Comparison of ENCODE assay signal across 8 cellular contexts in the genomic region with DNA sequence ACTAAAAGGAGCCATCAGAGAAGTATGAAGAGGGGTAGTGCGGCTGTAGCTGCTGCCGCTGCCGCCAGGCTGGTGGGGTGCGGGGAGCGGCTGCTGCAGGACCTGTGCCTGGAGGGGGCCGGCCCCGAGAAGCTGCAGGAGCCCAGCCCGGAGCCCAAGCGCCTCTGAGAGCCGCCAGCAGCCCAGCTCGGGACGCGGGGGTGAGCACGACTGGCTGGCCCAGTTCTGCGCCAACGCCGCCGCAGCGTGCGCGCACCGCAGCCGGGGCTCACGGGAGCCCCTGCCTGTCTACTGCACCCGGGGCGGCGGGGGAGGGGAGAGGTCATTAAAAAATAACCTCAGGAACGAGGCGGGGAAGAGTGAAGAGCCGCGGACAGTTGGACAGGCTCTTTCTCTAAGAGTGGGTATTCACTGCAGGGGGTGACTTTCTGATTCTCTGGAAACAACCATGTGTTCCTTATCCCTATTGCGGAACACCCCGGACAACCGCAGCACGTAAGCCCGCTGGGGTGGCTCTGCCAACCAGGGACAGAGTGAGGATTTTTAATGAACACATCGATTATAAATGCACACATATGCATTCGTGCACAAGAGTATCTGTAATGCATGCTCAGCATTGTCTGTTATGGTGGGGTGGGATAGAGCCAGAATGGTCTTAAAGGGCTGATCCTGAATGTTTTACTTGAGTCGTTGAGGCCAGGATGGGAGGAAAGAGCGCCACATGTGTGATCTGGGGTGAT. TPM values are rescaled to one million over a fixed set of nuclear protein-coding genes. Genes with fewer than 3 reads are reported as not detected.
DNase-seq lines count a peak whose midpoint lies in the region; ATAC-seq and TF ChIP-seq lines count a peak whose summit lies in the region.

No MANE protein-coding gene starts in this region.

- H4K20me1 ChIP-seq in Karpas-422 (ENCODE audit: insufficient read depth, low read depth, low read length), result no peaks in the 10 kb centered on the region

- no peak overlapping the region for H2AFZ ChIP-seq in Karpas-422 (ENCODE audit: low read length)

- H3K9me3 Mint-ChIP-seq in T-helper 1 cell treated with Interleukin-12 subunit alpha and Interleukin-12 subunit beta and Interleukin-4 antibody, amounts not matched to agents 30 μg/mL and 1 μg/mL, for 36 hours, result no peaks in the 10 kb centered on the region
- H3K9me3 Mint-ChIP-seq in activated CD8-positive, alpha-beta T cell treated with anti-CD3 and anti-CD28 coated beads for 36 hours, result no peaks in the 10 kb centered on the region

- H3K27ac ChIP-seq in foreskin keratinocyte (no peak overlapping the region), Karpas-422 (ENCODE audit: low read length) (no peak overlapping the region)

- peaks cover 60% of the 10 kb centered on the region for H3K27me3 Mint-ChIP-seq in T-helper 1 cell treated with Interleukin-12 subunit alpha and Interleukin-12 subunit beta and Interleukin-4 antibody, amounts not matched to agents 30 μg/mL and 1 μg/mL, for 36 hours (ENCODE audit: low read depth)
- H3K27me3 Mint-ChIP-seq in activated CD8-positive, alpha-beta T cell treated with anti-CD3 and anti-CD28 coated beads for 36 hours, result peaks cover 53% of the 10 kb centered on the region

- H3K27me3 ChIP-seq in foreskin keratinocyte (peaks cover 58% of the 10 kb centered on the region), Karpas-422 (ENCODE audit: low read length) (no peaks in the 10 kb centered on the region)

- H3K4me3 ChIP-seq in Karpas-422 (ENCODE audit: low read length), result no peak overlapping the region

- CTCF ChIA-PET in activated CD8-positive, alpha-beta T cell treated with anti-CD3 and anti-CD28 coated beads for 36 hours (lab: Charles Lee), result interaction anchor here (1.1 to 1.3 kb wide), 2 partner anchors 9 to 121 kb away, joined by 4 to 5 read pairs; no protein-coding TSS in a partner anchor

- H3K4me1 ChIP-seq in foreskin keratinocyte, result no peaks in the 10 kb centered on the region
- no peaks in the 10 kb centered on the region for H3K4me1 ChIP-seq in Karpas-422 (ENCODE audit: low read length)

- H3K9me3 ChIP-seq in Karpas-422 (ENCODE audit: low read length), result no peaks in the 10 kb centered on the region

- DNase-seq in T-helper 1 cell, result no peak
- peak; percentile 27 for DNase-seq in activated CD8-positive, alpha-beta T cell treated with anti-CD3 and anti-CD28 coated beads for 36 hours
- no peak for DNase-seq in foreskin keratinocyte
- peak; percentile 4 for DNase-seq in non-pigmented ciliary epithelial cell (ENCODE audit: low read depth)
- DNase-seq in Karpas-422, result no peak
- no peak for DNase-seq in H4 (ENCODE audit: low spot score)

- H3K4me2 ChIP-seq in Karpas-422 (ENCODE audit: low read depth, low read length, poor library complexity, severe bottlenecking), result no peak overlapping the region

- TF ChIP-seq CTCF in activated CD8-positive, alpha-beta T cell treated with anti-CD3 and anti-CD28 coated beads for 36 hours (IDR thresholded peaks at IDR 0.05), result no peak
- TF ChIP-seq CTCF in foreskin keratinocyte (conservative IDR thresholded peaks at IDR 0.05), result no peak

- peak; percentile 63 for ATAC-seq in HG02981 (IDR thresholded peaks at IDR 0.05; ENCODE audit: unreplicated experiment)
- peak; percentile 78 for ATAC-seq in activated CD8-positive, alpha-beta T cell treated with anti-CD3 and anti-CD28 coated beads for 36 hours
- ATAC-seq in foreskin keratinocyte, result peak; percentile 70

- H3K4me1 Mint-ChIP-seq in T-helper 1 cell treated with Interleukin-12 subunit alpha and Interleukin-12 subunit beta and Interleukin-4 antibody, amounts not matched to agents 30 μg/mL and 1 μg/mL, for 36 hours (ENCODE audit: low read depth), result peaks cover 17% of the 10 kb centered on the region
- peaks cover 19% of the 10 kb centered on the region for H3K4me1 Mint-ChIP-seq in activated CD8-positive, alpha-beta T cell treated with anti-CD3 and anti-CD28 coated beads for 36 hours (ENCODE audit: low read depth)

- peak overlapping the region; percentile 87 for H3K4me3 Mint-ChIP-seq in T-helper 1 cell treated with Interleukin-12 subunit alpha and Interleukin-12 subunit beta and Interleukin-4 antibody, amounts not matched to agents 30 μg/mL and 1 μg/mL, for 36 hours
- H3K4me3 Mint-ChIP-seq in activated CD8-positive, alpha-beta T cell treated with anti-CD3 and anti-CD28 coated beads for 36 hours, result peak overlapping the region; percentile 63

- H3K79me2 ChIP-seq in Karpas-422 (ENCODE audit: low read length), result no peaks in the 10 kb centered on the region

- no peak overlapping the region for H3K9ac ChIP-seq in Karpas-422 (ENCODE audit: low read length)

- no peaks in the 10 kb centered on the region for H3K36me3 ChIP-seq in Karpas-422 (ENCODE audit: insufficient read depth, low read length)

- POLR2A ChIA-PET in activated CD8-positive, alpha-beta T cell treated with anti-CD3 and anti-CD28 coated beads for 36 hours (lab: Charles Lee), result no interaction called here

- no peak overlapping the region for H3K27ac Mint-ChIP-seq in T-helper 1 cell treated with Interleukin-12 subunit alpha and Interleukin-12 subunit beta and Interleukin-4 antibody, amounts not matched to agents 30 μg/mL and 1 μg/mL, for 36 hours
- H3K27ac Mint-ChIP-seq in activated CD8-positive, alpha-beta T cell treated with anti-CD3 and anti-CD28 coated beads for 36 hours, result no peak overlapping the region

- no peaks in the 10 kb centered on the region for H3K36me3 Mint-ChIP-seq in T-helper 1 cell treated with Interleukin-12 subunit alpha and Interleukin-12 subunit beta and Interleukin-4 antibody, amounts not matched to agents 30 μg/mL and 1 μg/mL, for 36 hours (ENCODE audit: low read depth)
- H3K36me3 Mint-ChIP-seq in activated CD8-positive, alpha-beta T cell treated with anti-CD3 and anti-CD28 coated beads for 36 hours (ENCODE audit: low read depth), result no peaks in the 10 kb centered on the region

- intact Hi-C loops in activated CD8-positive, alpha-beta T cell treated with anti-CD3 and anti-CD28 coated beads for 36 hours (cut with micrococcal nuclease), result no loop called here

- no peaks in the 10 kb centered on the region for H3K9me2 ChIP-seq in Karpas-422 (replicated peaks; ENCODE audit: insufficient read depth, low read length)

RNA-seq across cellular contexts. Expression of gene GAS2, which starts 0.5 kb away (rescaled TPM):
- total RNA-seq in activated CD8-positive, alpha-beta T cell treated with anti-CD3 and anti-CD28 coated beads for 36 hours, result 1 to 10 TPM in 1 of 2 experiments, under 1 TPM in 1; 0.99 to 2.6 TPM
- total RNA-seq in foreskin keratinocyte, result 0.54 and 0.63 TPM in 2 replicates
- polyA plus RNA-seq in foreskin keratinocyte, result 0.35 and 0.75 TPM in 2 replicates
- total RNA-seq in Karpas-422 (2014; rRNA removed; shearing (Covaris generic); ENCODE audit: low replicate concordance), result 0.86 TPM in 1 of 2 replicates, not detected in the other
- total RNA-seq in H4 (2014; rRNA removed; shearing (Covaris generic)), result 4.4 and 7.6 TPM in 2 replicates

RNA-seq across cellular contexts. Expression of gene FANCF, which starts 41.2 kb away (rescaled TPM):
- total RNA-seq in activated CD8-positive, alpha-beta T cell treated with anti-CD3 and anti-CD28 coated beads for 36 hours, result 10 to 100 TPM; 13.4 to 14.9 TPM
- total RNA-seq in foreskin keratinocyte, result 9.0 and 11.2 TPM in 2 replicates
- polyA plus RNA-seq in foreskin keratinocyte, result 5.7 and 6.1 TPM in 2 replicates
- total RNA-seq in Karpas-422 (2014; rRNA removed; shearing (Covaris generic); ENCODE audit: low replicate concordance), result 11.1 and 15.6 TPM in 2 replicates
- total RNA-seq in H4 (2014; rRNA removed; shearing (Covaris generic)), result 33.1 and 37.7 TPM in 2 replicates

Comparison
In these comparisons a context has a peak if more than half of its experiments do, and no peak if none do; other contexts are left out.
1. DNase-seq: peak in activated CD8-positive, alpha-beta T cell treated with anti-CD3 and anti-CD28 coated beads for 36 hours (single experiment) and non-pigmented ciliary epithelial cell (single experiment); none in T-helper 1 cell (0 of 5), foreskin keratinocyte (0 of 2), Karpas-422 (single experiment) and H4 (single experiment).
2. Peak in every context shown above with its lines, with median percentiles within 50 percentile points of each other: ATAC-seq.